In the genomic region with DNA sequence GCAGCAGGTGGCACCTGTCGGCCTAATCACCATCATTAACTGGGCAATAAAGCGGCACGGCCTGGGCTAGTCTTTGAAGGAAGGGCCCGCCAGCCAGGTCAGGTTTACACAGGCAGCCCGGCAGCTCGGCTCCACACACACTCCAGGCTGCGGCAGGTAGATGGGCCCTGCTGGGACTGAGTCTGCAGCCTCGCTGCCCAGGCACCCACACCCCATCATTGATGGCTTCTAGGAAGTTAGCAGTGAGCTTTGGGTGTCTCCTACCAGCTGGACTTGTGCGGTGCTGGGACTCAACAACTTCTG, we compare ENCODE assay signal across 13 cellular contexts.
"Had no signal": no experiment of that assay in that cellular context is flagged by ENCODE, and none has a peak within 500 bp of the region (broad histone marks: within the 10 kb centered on the region; RNA-seq: fewer than 3 reads in every experiment).

No MANE protein-coding gene starts in this region.

- H3K9me3 ChIP-seq: adrenal gland, left lung, psoas muscle had no signal

- H3K27ac ChIP-seq: adrenal gland, coronary artery, foreskin keratinocyte, left lung, psoas muscle had no signal

- DNase-seq: activated B cell treated with CpG ODN at 0.5 μM for 24 hours; activated CD4-positive, alpha-beta T cell treated with anti-CD3 and anti-CD28 coated beads, Interleukin-2, amount 10 ng/mL, durations not matched to agents 7 days and 5 days; activated naive CD4-positive, alpha-beta T cell treated with anti-CD3 and anti-CD28 coated beads, Interleukin-2, amount 50 U/mL, for 16 hours; adrenal gland; caudate nucleus; effector CD4-positive, alpha-beta T cell; foreskin keratinocyte; head of caudate nucleus; left lung; psoas muscle; stimulated activated CD4-positive, alpha-beta T cell treated with anti-CD3 and anti-CD28 coated beads, Interleukin-2, amount 100 ng/mL, for 24 hours; stimulated activated naive CD4-positive, alpha-beta T cell had no signal

- H3K4me1 ChIP-seq: adrenal gland, foreskin keratinocyte, left lung, psoas muscle had no signal

- H3K36me3 ChIP-seq: adrenal gland, left lung had no signal

- H3K4me3 ChIP-seq: adrenal gland, coronary artery, left lung, psoas muscle had no signal
